ENCODE assay signal across 8 cellular contexts in the genomic region with DNA sequence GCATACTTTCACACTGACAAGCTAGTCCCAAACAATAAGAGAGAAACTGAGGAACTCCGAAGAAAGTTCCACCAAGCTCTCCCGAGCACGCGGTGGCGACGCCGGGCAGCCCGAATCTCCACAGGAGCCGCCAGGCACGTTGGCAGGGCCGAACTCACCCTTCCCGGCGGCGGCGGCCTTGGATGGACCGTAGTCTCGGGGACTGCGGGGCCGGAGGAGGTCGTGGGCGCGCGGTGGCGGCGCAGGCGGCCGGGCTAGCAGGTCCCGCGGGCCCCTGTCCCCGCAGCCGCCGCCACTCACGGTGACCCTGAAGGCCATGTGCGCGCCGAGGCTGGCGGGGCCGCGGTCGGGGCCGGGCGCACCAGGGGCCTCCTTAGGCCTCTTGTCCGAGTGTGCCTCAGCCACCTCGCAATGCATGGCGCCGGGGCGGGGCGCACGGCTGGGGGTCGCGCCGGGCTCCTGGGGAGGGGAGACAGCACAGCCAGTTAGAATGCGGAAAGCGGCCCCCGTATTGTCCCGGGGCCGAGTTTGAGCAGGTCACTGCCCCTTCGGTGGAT. TPM values are rescaled to one million over a fixed set of nuclear protein-coding genes. Genes with fewer than 3 reads are reported as not detected.
DNase-seq lines count a peak whose midpoint lies in the region; ATAC-seq, FAIRE-seq and TF ChIP-seq lines count a peak whose summit lies in the region.

No MANE protein-coding gene starts in this region.

- H3K4me1 ChIP-seq in lower lobe of right lung: peaks cover 19% of the 10 kb centered on the region
- peaks cover 3 to 18% of the 10 kb centered on the region in 2 donors for H3K4me1 ChIP-seq in thoracic aorta (ENCODE audit: control insufficient read depth in 1 of 2, low read depth in 2 of 2)

- H3K27ac ChIP-seq in lower lobe of right lung (no peak overlapping the region), thoracic aorta (no peak overlapping the region)

- H3K9me3 Mint-ChIP-seq in activated naive CD4-positive, alpha-beta T cell treated with anti-CD3 and anti-CD28 coated beads, Interleukin-2, amount 10 ng/mL, durations not matched to agents 7 days and 5 days: peaks cover 1% of the 10 kb centered on the region
- H3K9me3 Mint-ChIP-seq in activated naive CD4-positive, alpha-beta T cell treated with anti-CD3 and anti-CD28 coated beads for 36 hours: peaks cover 2% of the 10 kb centered on the region

- no peak for TF ChIP-seq CTCF in lower lobe of right lung (IDR thresholded peaks at IDR 0.05)
- no peak for TF ChIP-seq CTCF in thoracic aorta (IDR thresholded peaks at IDR 0.05)
- TF ChIP-seq CTCF in GM10248 (IDR thresholded peaks at IDR 0.05; ENCODE audit: control extremely low read depth, extremely low read depth, low read depth, missing control alignments): no peak

- H3K4me3 ChIP-seq in lower lobe of right lung: peak overlapping the region; percentile 64
- peak overlapping the region; percentile 72 for H3K4me3 ChIP-seq in thoracic aorta

- no peak for DNase-seq in activated naive CD4-positive, alpha-beta T cell treated with anti-CD3 and anti-CD28 coated beads, Interleukin-2, amount 10 ng/mL, durations not matched to agents 7 days and 5 days
- no peak for DNase-seq in activated naive CD4-positive, alpha-beta T cell treated with anti-CD3 and anti-CD28 coated beads for 36 hours
- DNase-seq in dermis blood vessel endothelial cell (peak; percentile 28), lower lobe of right lung (no peak), thoracic aorta (ENCODE audit: low spot score) (no peak), GM12891 (ENCODE audit: insufficient read length, low spot score) (no peak), GM10248 (ENCODE audit: extremely low spot score) (no peak)

- H3K4me1 Mint-ChIP-seq in activated naive CD4-positive, alpha-beta T cell treated with anti-CD3 and anti-CD28 coated beads, Interleukin-2, amount 10 ng/mL, durations not matched to agents 7 days and 5 days: peaks cover 4% of the 10 kb centered on the region
- H3K4me1 Mint-ChIP-seq in activated naive CD4-positive, alpha-beta T cell treated with anti-CD3 and anti-CD28 coated beads for 36 hours (ENCODE audit: low read depth): no peaks in the 10 kb centered on the region

- no peak for FAIRE-seq in GM12891 (lab: Jason Lieb, UNC)

- H3K27ac Mint-ChIP-seq in activated naive CD4-positive, alpha-beta T cell treated with anti-CD3 and anti-CD28 coated beads, Interleukin-2, amount 10 ng/mL, durations not matched to agents 7 days and 5 days: no peak overlapping the region
- H3K27ac Mint-ChIP-seq in activated naive CD4-positive, alpha-beta T cell treated with anti-CD3 and anti-CD28 coated beads for 36 hours: no peak overlapping the region

- H3K4me3 Mint-ChIP-seq in activated naive CD4-positive, alpha-beta T cell treated with anti-CD3 and anti-CD28 coated beads, Interleukin-2, amount 10 ng/mL, durations not matched to agents 7 days and 5 days: peak overlapping the region; percentile 53
- H3K4me3 Mint-ChIP-seq in activated naive CD4-positive, alpha-beta T cell treated with anti-CD3 and anti-CD28 coated beads for 36 hours: no peak overlapping the region

- TF ChIP-seq POLR2A in GM18505 (IDR thresholded peaks at IDR 0.05; ENCODE audit: borderline replicate concordance, extremely low read depth, insufficient read depth, insufficient read length) (no peak), GM12891 (IDR thresholded peaks at IDR 0.05; ENCODE audit: low read depth, low read length) (no peak)

- ATAC-seq in lower lobe of right lung: peak in 1 of 2 donors; percentile 8
- no peak for ATAC-seq in thoracic aorta (ENCODE audit: insufficient number of reproducible peaks, low FRiP score, low read depth)
- ATAC-seq in GM18505 (IDR thresholded peaks at IDR 0.05; ENCODE audit: unreplicated experiment): no peak

- H3K9me3 ChIP-seq in lower lobe of right lung (no peaks in the 10 kb centered on the region), thoracic aorta (no peaks in the 10 kb centered on the region)

- CTCF ChIA-PET in activated naive CD4-positive, alpha-beta T cell treated with anti-CD3 and anti-CD28 coated beads, Interleukin-2, amount 10 ng/mL, durations not matched to agents 7 days and 5 days (lab: Charles Lee): no interaction called here
- CTCF ChIA-PET in activated naive CD4-positive, alpha-beta T cell treated with anti-CD3 and anti-CD28 coated beads for 36 hours (lab: Charles Lee): no interaction called here
- CTCF ChIA-PET in GM10248 (lab: Yijun Ruan, JAX): no interaction called here

- intact Hi-C loops in activated naive CD4-positive, alpha-beta T cell treated with anti-CD3 and anti-CD28 coated beads for 36 hours (cut with micrococcal nuclease): no loop called here
- intact Hi-C loops in lower lobe of right lung (cut with DNase I): no loop called here

- peaks cover 90% of the 10 kb centered on the region for H3K27me3 Mint-ChIP-seq in activated naive CD4-positive, alpha-beta T cell treated with anti-CD3 and anti-CD28 coated beads, Interleukin-2, amount 10 ng/mL, durations not matched to agents 7 days and 5 days
- H3K27me3 Mint-ChIP-seq in activated naive CD4-positive, alpha-beta T cell treated with anti-CD3 and anti-CD28 coated beads for 36 hours (ENCODE audit: low read depth): peaks cover 44% of the 10 kb centered on the region

- H3K36me3 ChIP-seq in lower lobe of right lung (no peaks in the 10 kb centered on the region), thoracic aorta (no peaks in the 10 kb centered on the region)

- H3K27me3 ChIP-seq in lower lobe of right lung (ENCODE audit: low read depth) (peaks cover 43% of the 10 kb centered on the region), thoracic aorta (replicated peaks; ENCODE audit: insufficient read depth) (no peaks in the 10 kb centered on the region)

- POLR2A ChIA-PET in GM10248 (lab: Yijun Ruan, JAX): no interaction called here

- no peaks in the 10 kb centered on the region for H3K36me3 Mint-ChIP-seq in activated naive CD4-positive, alpha-beta T cell treated with anti-CD3 and anti-CD28 coated beads, Interleukin-2, amount 10 ng/mL, durations not matched to agents 7 days and 5 days
- no peaks in the 10 kb centered on the region for H3K36me3 Mint-ChIP-seq in activated naive CD4-positive, alpha-beta T cell treated with anti-CD3 and anti-CD28 coated beads for 36 hours (ENCODE audit: low read depth)

TF ChIP-seq in GM12891, 5 proteins besides CTCF, POLR2A, EP300 and RAD21:
- TF ChIP-seq SPI1 (IDR thresholded peaks at IDR 0.05; ENCODE audit: low read depth, low read length) (no peak), TAF1 (IDR thresholded peaks at IDR 0.05; ENCODE audit: low read depth, low read length) (no peak), POU2F2 (IDR thresholded peaks at IDR 0.05; ENCODE audit: low read depth, low read length) (no peak), POLR2AphosphoS5 (IDR thresholded peaks at IDR 0.05; ENCODE audit: low read depth, low read length) (no peak), PAX5 (IDR thresholded peaks at IDR 0.05; ENCODE audit: insufficient read depth, low read length, severe bottlenecking) (no peak)

RNA-seq across cellular contexts. Expression of gene GLIS1, which starts 1.2 kb away (rescaled TPM):
- not detected for total RNA-seq in activated naive CD4-positive, alpha-beta T cell treated with anti-CD3 and anti-CD28 coated beads for 36 hours
- total RNA-seq in dermis blood vessel endothelial cell (not detected in 2 replicates), lower lobe of right lung (not detected), thoracic aorta (1 to 10 TPM in 1 of 2 donors, not detected in 1; 2.6 TPM)
- polyA plus RNA-seq in GM12891 (2012; ENCODE audit: low read depth, missing spikeins): not detected
